31 cellular contexts compared by ENCODE assay signal in genomic region chr12:77160931-77161330, GRCh38.
"Had no signal": no experiment of that assay in that cellular context is flagged by ENCODE, and none has a peak within 500 bp of the region (broad histone marks: within the 10 kb centered on the region; RNA-seq: fewer than 3 reads in every experiment).

No MANE protein-coding gene starts in this region.

- H3K27ac ChIP-seq: SJCRH30, SK-N-MC had no signal

- H3K9me3 ChIP-seq: MG63, SJCRH30 had no signal

- H3K4me3 ChIP-seq: MG63, SJCRH30, SK-N-MC had no signal

- H3K4me1 ChIP-seq: SJCRH30 had no signal

- H3K27me3 ChIP-seq: MG63, SJCRH30 had no signal

- DNase-seq: activated CD4-positive, alpha-beta memory T cell treated with anti-CD3 and anti-CD28 coated beads, Interleukin-2, amount 10 ng/mL, durations not matched to agents 7 days and 5 days; activated CD4-positive, alpha-beta T cell treated with anti-CD3 and anti-CD28 coated beads for 1 hour; activated CD4-positive, alpha-beta T cell treated with anti-CD3 and anti-CD28 coated beads for 48 hours; activated CD4-positive, CD25-positive, alpha-beta regulatory T cell; activated CD8-positive, alpha-beta memory T cell treated with anti-CD3 and anti-CD28 coated beads for 24 hours; activated CD8-positive, alpha-beta memory T cell treated with anti-CD3 and anti-CD28 coated beads, Interleukin-2, amount 10 ng/mL, durations not matched to agents 7 days and 5 days; activated CD8-positive, alpha-beta memory T cell treated with anti-CD3 and anti-CD28 coated beads, Interleukin-2, amount 50 U/mL, for 48 hours; activated effector memory CD4-positive, alpha-beta T cell treated with Interleukin-2 at 50 U/mL for 16 hours; activated naive CD4-positive, alpha-beta T cell treated with anti-CD3 and anti-CD28 coated beads, Interleukin-2, amount 10 ng/mL, durations not matched to agents 7 days and 5 days; activated naive CD8-positive, alpha-beta T cell treated with anti-CD3 and anti-CD28 coated beads, Interleukin-2, amount 50 U/mL, for 24 hours; activated T-cell treated with anti-CD3 and anti-CD28 coated beads, Interleukin-2, amount 50 U/mL, for 48 hours; amniotic stem cell; aorta; central memory CD4-positive, alpha-beta T cell; Karpas-422; KBM-7; MG63; NCI-H1048; NCI-H1105 treated with DMSO at 0.1 percent for 48 hours; NCI-H1436; NCI-H1694; NCI-H1930; NCI-H2081 treated with DMSO at 0.1 percent for 48 hours; NCI-H345; NCI-H524 treated with DMSO at 0.1 percent for 48 hours; OCI-M1; Right ventricle myocardium superior; SJCRH30; T1000; WERI-Rb-1 had no signal

- ATAC-seq: activated CD8-positive, alpha-beta memory T cell treated with anti-CD3 and anti-CD28 coated beads, Interleukin-2, amount 10 ng/mL, durations not matched to agents 7 days and 5 days; activated naive CD8-positive, alpha-beta T cell treated with anti-CD3 and anti-CD28 coated beads, Interleukin-2, amount 50 U/mL, for 24 hours had no signal

- H3K36me3 ChIP-seq: MG63, SJCRH30, WERI-Rb-1 had no signal
